ENCODE assay signal across 25 cellular contexts in genomic region chr19:6995054-6995453, GRCh38. TPM values are rescaled to one million over a fixed set of nuclear protein-coding genes. Genes with fewer than 3 reads are reported as not detected.
"Had no signal": no experiment of that assay in that cellular context is flagged by ENCODE, and none has a peak within 500 bp of the region (broad histone marks: within the 10 kb centered on the region; RNA-seq: fewer than 3 reads in every experiment).

No MANE protein-coding gene starts in this region.

- DNase-seq: activated CD4-positive, alpha-beta T cell treated with anti-CD3 and anti-CD28 coated beads, Interleukin-2, amount 50 U/mL, for 48 hours; activated naive CD4-positive, alpha-beta T cell treated with anti-CD3 and anti-CD28 coated beads, Interleukin-2, amount 10 ng/mL, durations not matched to agents 7 days and 5 days; activated T-cell treated with anti-CD3 and anti-CD28 coated beads, Interleukin-2, amount 50 U/mL, for 24 hours; adrenal gland; cerebellar nuclear complex; effector CD8-positive, alpha-beta T cell; esophagus squamous epithelium; left ventricle myocardium superior; mesendoderm; nucleus accumbens; spleen; stimulated activated CD4-positive, alpha-beta T cell treated with anti-CD3 and anti-CD28 coated beads, Interleukin-4, amount 100 ng/mL, for 4 hours; stimulated activated naive CD4-positive, alpha-beta T cell; substantia nigra; tibial artery had no signal

- ATAC-seq: left ventricle myocardium superior, SK-N-SH treated with all-trans-retinoic acid at 6 μM for 48 hours had no signal

- H3K9me3 ChIP-seq: adrenal gland, breast epithelium, esophagus squamous epithelium, spleen, tibial artery had no signal

- H3K27me3 Mint-ChIP-seq: activated naive CD4-positive, alpha-beta T cell treated with anti-CD3 and anti-CD28 coated beads, Interleukin-2, amount 10 ng/mL, durations not matched to agents 7 days and 5 days; activated T-cell treated with anti-CD3 and anti-CD28 coated beads, Interleukin-2, amount 50 U/mL, for 24 hours; dendritic cell treated with granulocyte-macrophage colony-stimulating factor and Interleukin-4, amounts not matched to agents 40 ng/mL and 50 ng/mL, for 4 days had no signal

- H3K4me3 Mint-ChIP-seq: activated naive CD4-positive, alpha-beta T cell treated with anti-CD3 and anti-CD28 coated beads, Interleukin-2, amount 10 ng/mL, durations not matched to agents 7 days and 5 days; activated T-cell treated with anti-CD3 and anti-CD28 coated beads, Interleukin-2, amount 50 U/mL, for 24 hours; dendritic cell treated with granulocyte-macrophage colony-stimulating factor and Interleukin-4, amounts not matched to agents 40 ng/mL and 50 ng/mL, for 4 days; nephron had no signal

- H3K27me3 ChIP-seq: adrenal gland, breast epithelium, esophagus squamous epithelium, spleen, tibial artery had no signal

- FAIRE-seq: astrocyte had no signal

- H3K4me1 Mint-ChIP-seq: nephron had no signal

- H3K27ac ChIP-seq: adrenal gland, breast epithelium, esophagus squamous epithelium, spleen, tibial artery, VCaP had no signal

- H3K4me3 ChIP-seq: adrenal gland, breast epithelium, esophagus squamous epithelium, spleen, tibial artery had no signal

- H3K4me1 ChIP-seq: adrenal gland, breast epithelium, esophagus squamous epithelium, spleen, tibial artery had no signal

- H3K27ac Mint-ChIP-seq: activated naive CD4-positive, alpha-beta T cell treated with anti-CD3 and anti-CD28 coated beads, Interleukin-2, amount 10 ng/mL, durations not matched to agents 7 days and 5 days; activated T-cell treated with anti-CD3 and anti-CD28 coated beads, Interleukin-2, amount 50 U/mL, for 24 hours; activated T-helper 2 cell treated with anti-CD3 and anti-CD28 coated beads, Interferon-gamma antibody, Interleukin-2, Interleukin-4, amounts not matched to agents 10 μg/mL and 5 μg/mL and 100 μg/mL, durations not matched to agents 14 hours and 24 hours and 36 hours; dendritic cell treated with granulocyte-macrophage colony-stimulating factor and Interleukin-4, amounts not matched to agents 40 ng/mL and 50 ng/mL, for 4 days; nephron had no signal

- H3K36me3 ChIP-seq: adrenal gland, breast epithelium, esophagus squamous epithelium, spleen, tibial artery had no signal

RNA-seq across cellular contexts. Expression of gene MBD3L2B, which starts 26.2 kb away (rescaled TPM):
- total RNA-seq: activated T-helper 2 cell treated with anti-CD3 and anti-CD28 coated beads, Interferon-gamma antibody, Interleukin-2, Interleukin-4, amounts not matched to agents 10 μg/mL and 5 μg/mL and 100 μg/mL, durations not matched to agents 14 hours and 24 hours and 36 hours; adrenal gland; astrocyte; breast epithelium; esophagus squamous epithelium; left ventricle myocardium superior; mucosa of gallbladder; spleen; T-helper 1 cell treated with Interleukin-12 subunit alpha and Interleukin-12 subunit beta and Interleukin-4 antibody, amounts not matched to agents 30 ng/mL and 1 ng/mL, for 36 hours; urinary bladder had no signal
- polyA plus RNA-seq: adrenal gland, spleen, urinary bladder had no signal

RNA-seq across cellular contexts. Expression of gene MBD3L5, which starts 35.3 kb away (rescaled TPM):
- total RNA-seq: activated T-helper 2 cell treated with anti-CD3 and anti-CD28 coated beads, Interferon-gamma antibody, Interleukin-2, Interleukin-4, amounts not matched to agents 10 μg/mL and 5 μg/mL and 100 μg/mL, durations not matched to agents 14 hours and 24 hours and 36 hours; adrenal gland; astrocyte; breast epithelium; esophagus squamous epithelium; left ventricle myocardium superior; mucosa of gallbladder; spleen; T-helper 1 cell treated with Interleukin-12 subunit alpha and Interleukin-12 subunit beta and Interleukin-4 antibody, amounts not matched to agents 30 ng/mL and 1 ng/mL, for 36 hours; urinary bladder had no signal
- polyA plus RNA-seq: adrenal gland, spleen, urinary bladder had no signal

RNA-seq across cellular contexts. Expression of gene MBD3L4, which starts 44.9 kb away (rescaled TPM):
- total RNA-seq: activated T-helper 2 cell treated with anti-CD3 and anti-CD28 coated beads, Interferon-gamma antibody, Interleukin-2, Interleukin-4, amounts not matched to agents 10 μg/mL and 5 μg/mL and 100 μg/mL, durations not matched to agents 14 hours and 24 hours and 36 hours; adrenal gland; astrocyte; breast epithelium; esophagus squamous epithelium; left ventricle myocardium superior; mucosa of gallbladder; spleen; T-helper 1 cell treated with Interleukin-12 subunit alpha and Interleukin-12 subunit beta and Interleukin-4 antibody, amounts not matched to agents 30 ng/mL and 1 ng/mL, for 36 hours; urinary bladder had no signal
- polyA plus RNA-seq: adrenal gland, spleen, urinary bladder had no signal

RNA-seq across cellular contexts. Expression of gene MBD3L2, which starts 54.1 kb away (rescaled TPM):
- total RNA-seq: activated T-helper 2 cell treated with anti-CD3 and anti-CD28 coated beads, Interferon-gamma antibody, Interleukin-2, Interleukin-4, amounts not matched to agents 10 μg/mL and 5 μg/mL and 100 μg/mL, durations not matched to agents 14 hours and 24 hours and 36 hours; adrenal gland; breast epithelium; esophagus squamous epithelium; left ventricle myocardium superior; mucosa of gallbladder; spleen; T-helper 1 cell treated with Interleukin-12 subunit alpha and Interleukin-12 subunit beta and Interleukin-4 antibody, amounts not matched to agents 30 ng/mL and 1 ng/mL, for 36 hours; urinary bladder had no signal
- polyA plus RNA-seq: adrenal gland, spleen, urinary bladder had no signal
